Comparison of ENCODE assay signal across 8 cellular contexts in genomic region chr10:112952282-112952991, GRCh38. TPM values are rescaled to one million over a fixed set of nuclear protein-coding genes. Genes with fewer than 3 reads are reported as not detected.
DNase-seq lines count a peak whose midpoint lies in the region; ATAC-seq, FAIRE-seq and TF ChIP-seq lines count a peak whose summit lies in the region.

No MANE protein-coding gene starts in this region.

- FAIRE-seq in GM12891 (lab: Jason Lieb, UNC) = no peak

- H3K9me3 Mint-ChIP-seq in CD4-positive, alpha-beta T cell = no peaks in the 10 kb centered on the region

- H3K4me1 ChIP-seq in OCI-LY1 (ENCODE audit: insufficient read depth, low read length, severe bottlenecking) (peaks cover 71% of the 10 kb centered on the region), ectodermal cell (ENCODE audit: control insufficient read depth, insufficient read depth, low read length) (peaks cover 43% of the 10 kb centered on the region), mucosa of descending colon (ENCODE audit: low read depth) (peaks cover 30% of the 10 kb centered on the region)

- no peaks in the 10 kb centered on the region for H3K9me3 ChIP-seq in CD4-positive, alpha-beta T cell (ENCODE audit: control insufficient read depth, low read length)
- no peaks in the 10 kb centered on the region for H3K9me3 ChIP-seq in OCI-LY1 (ENCODE audit: low read length)
- no peaks in the 10 kb centered on the region for H3K9me3 ChIP-seq in ectodermal cell (ENCODE audit: control insufficient read depth, low read length)
- no peaks in the 10 kb centered on the region for H3K9me3 ChIP-seq in mucosa of descending colon

- peak overlapping the region; percentile 79 for H3K27ac Mint-ChIP-seq in CD4-positive, alpha-beta T cell

- peak overlapping the region; percentile 94 for H3K4me3 Mint-ChIP-seq in CD4-positive, alpha-beta T cell

- WGBS in ectodermal cell, 2 experiments = 0% methylated on average over 52 of the region's 52 CpGs

- no peak overlapping the region for H3K27ac ChIP-seq in CD4-positive, alpha-beta T cell (ENCODE audit: low read depth, low read length)
- H3K27ac ChIP-seq in OCI-LY1 (ENCODE audit: low read depth, low read length, poor library complexity, severe bottlenecking) (peak overlapping the region; percentile 81), ectodermal cell (ENCODE audit: insufficient read depth, low read depth, low read length, poor library complexity, severe bottlenecking) (peak overlapping the region; percentile 96)

- peaks cover 44% of the 10 kb centered on the region for H3K4me1 Mint-ChIP-seq in CD4-positive, alpha-beta T cell (ENCODE audit: low read depth)

- CTCF ChIA-PET in CD4-positive, alpha-beta T cell (lab: Charles Lee) = no interaction called here

- ATAC-seq in CD4-positive, alpha-beta T cell (ENCODE audit: poor library complexity) = no peak
- ATAC-seq in mucosa of descending colon (peak; percentile 20), HG02588 (IDR thresholded peaks at IDR 0.05; ENCODE audit: unreplicated experiment) (no peak), HG03432 (IDR thresholded peaks at IDR 0.05; ENCODE audit: unreplicated experiment) (no peak)

- no peak overlapping the region for H2AFZ ChIP-seq in OCI-LY1 (ENCODE audit: low read length)

- H3K36me3 ChIP-seq in OCI-LY1 (ENCODE audit: insufficient read depth, low read length) (peaks cover 14% of the 10 kb centered on the region; the same call in 1 of the 2 replicates), ectodermal cell (ENCODE audit: control insufficient read depth, insufficient read depth, low read length) (no peaks in the 10 kb centered on the region), mucosa of descending colon (ENCODE audit: low read depth) (no peaks in the 10 kb centered on the region)

- no peaks in the 10 kb centered on the region for H4K20me1 ChIP-seq in OCI-LY1 (ENCODE audit: insufficient read depth, low read length)

- H3F3A ChIP-seq in OCI-LY1 (ENCODE audit: insufficient read depth, low read length) = no peaks in the 10 kb centered on the region

- peak overlapping the region; percentile 93 for H3K9ac ChIP-seq in OCI-LY1 (ENCODE audit: low read length)

- peaks cover 51% of the 10 kb centered on the region for H3K27me3 ChIP-seq in CD4-positive, alpha-beta T cell (ENCODE audit: control insufficient read depth, insufficient read depth, low read length)
- no peaks in the 10 kb centered on the region for H3K27me3 ChIP-seq in OCI-LY1 (ENCODE audit: insufficient read depth, low read length)
- H3K27me3 ChIP-seq in ectodermal cell (ENCODE audit: control insufficient read depth, insufficient read depth, low read length, poor library complexity, severe bottlenecking) = no peaks in the 10 kb centered on the region

- H3K4me2 ChIP-seq in OCI-LY1 (ENCODE audit: low read length) = peak overlapping the region; percentile 96

- H3K4me3 ChIP-seq in OCI-LY1 (ENCODE audit: low read depth, low read length, poor library complexity, severe bottlenecking) = peak overlapping the region; percentile 71
- peak overlapping the region; percentile 64 for H3K4me3 ChIP-seq in ectodermal cell (ENCODE audit: insufficient read depth, low read depth, low read length)
- peak overlapping the region; percentile 44 for H3K4me3 ChIP-seq in mucosa of descending colon

- TF ChIP-seq POLR2A in GM12891 (IDR thresholded peaks at IDR 0.05; ENCODE audit: low read depth, low read length) = no peak

- no peaks in the 10 kb centered on the region for H3K9me2 ChIP-seq in OCI-LY1 (ENCODE audit: low read depth, low read length)

- H3K27me3 Mint-ChIP-seq in CD4-positive, alpha-beta T cell = peaks cover 64% of the 10 kb centered on the region

- intact Hi-C loops in CD4-positive, alpha-beta T cell (cut with DNase I, micrococcal nuclease) = no loop called here
- intact Hi-C loops in mucosa of descending colon (cut with DNase I, micrococcal nuclease) = loop anchor here in 1 of 2 donors (10.0 kb wide), 1 partner anchor 182 kb away; no protein-coding TSS in a partner anchor

- peaks cover 56% of the 10 kb centered on the region for H3K79me2 ChIP-seq in OCI-LY1 (ENCODE audit: insufficient read depth, low read length)

- no peak for DNase-seq in CD4-positive, alpha-beta T cell
- DNase-seq in mucosa of descending colon (peak in 2 of 3 donors; percentile 36 to 67), NCI-H2196 treated with DMSO at 0.1 percent for 48 hours (lab: John Stamatoyannopoulos, UW; ENCODE audit: unreplicated experiment) (no peak), GM12891 (ENCODE audit: insufficient read length, low spot score) (no peak)

- no peak for TF ChIP-seq CTCF in CD4-positive, alpha-beta T cell (IDR thresholded peaks at IDR 0.05)
- TF ChIP-seq CTCF in OCI-LY1 (IDR thresholded peaks at IDR 0.05; ENCODE audit: low read length) (no peak), mucosa of descending colon (IDR thresholded peaks at IDR 0.05) (no peak)

- POLR2A ChIA-PET in CD4-positive, alpha-beta T cell (lab: Charles Lee) = no interaction called here

- peaks cover 19% of the 10 kb centered on the region for H3K36me3 Mint-ChIP-seq in CD4-positive, alpha-beta T cell (ENCODE audit: low read depth)

TF ChIP-seq in GM12891, 5 proteins besides CTCF, POLR2A, EP300 and RAD21:
- TF ChIP-seq SPI1 (IDR thresholded peaks at IDR 0.05; ENCODE audit: low read depth, low read length) = no peak
- TF ChIP-seq PAX5 (IDR thresholded peaks at IDR 0.05; ENCODE audit: insufficient read depth, low read length, severe bottlenecking) = no peak
- no peak for TF ChIP-seq POLR2AphosphoS5 (IDR thresholded peaks at IDR 0.05; ENCODE audit: low read depth, low read length)
TF ChIP-seq in GM12891: peak in this region for 0.

RNA-seq across cellular contexts. Expression of gene TCF7L2, which starts 2.4 kb away (rescaled TPM):
- 1 to 10 TPM; 4.2 to 4.4 TPM for total RNA-seq in CD4-positive, alpha-beta T cell
- 39.7 TPM for polyA plus RNA-seq in ectodermal cell (2013, experiment 1 of 4)
- 32.4 TPM for polyA plus RNA-seq in ectodermal cell (2013, experiment 2 of 4)
- polyA plus RNA-seq in ectodermal cell (2013, experiment 3 of 4) = 31.4 TPM
- 26.3 TPM for polyA plus RNA-seq in ectodermal cell (2013, experiment 4 of 4)
- 100 to 1,000 TPM in 2 of 3 donors, 10 to 100 TPM in 1; 99.6 to 182 (median 102) TPM for total RNA-seq in mucosa of descending colon
- polyA plus RNA-seq in GM12891 (2012; ENCODE audit: low read depth, missing spikeins) = 0.53 TPM

Comparison
In these comparisons a context has a peak if more than half of its experiments do, and no peak if none do; other contexts are left out.
1. DNase-seq: peak in mucosa of descending colon (2 of 3); none in CD4-positive, alpha-beta T cell (0 of 10), NCI-H2196 treated with DMSO at 0.1 percent for 48 hours (single experiment) and GM12891 (single experiment).
2. RNA of gene TCF7L2, which starts 2.4 kb away (total RNA-seq): 99.6 to 182 TPM in mucosa of descending colon; 4.2 to 4.4 TPM in CD4-positive, alpha-beta T cell; every median in the first group is over 10 times any median in the second.
3. Peak in every context shown above with its lines, with median percentiles within 50 percentile points of each other: H3K4me3 ChIP-seq.